Comparison of ENCODE assay signal across 1 cellular context in genomic region chr1:114320586-114320985, GRCh38.
TF ChIP-seq lines count a peak whose summit lies in the region.

No MANE protein-coding gene starts in this region.

TF ChIP-seq in SK-N-SH treated with all-trans-retinoic acid at 6 μM for 48 hours, 23 proteins besides CTCF, POLR2A, EP300 and RAD21 (continued from another document):
- no peak for TF ChIP-seq PATZ1 (CRISPR knock-in tag; IDR thresholded peaks at IDR 0.05; ENCODE audit: borderline replicate concordance)
- TF ChIP-seq PPARA (CRISPR knock-in tag; IDR thresholded peaks at IDR 0.05; ENCODE audit: borderline replicate concordance), result no peak
